8 cellular contexts compared by ENCODE assay signal in genomic region chr16:1983544-1984346, GRCh38. TPM values are rescaled to one million over a fixed set of nuclear protein-coding genes. Genes with fewer than 3 reads are reported as not detected.
A peak's percentile ranks its signal among the peaks of the same experiment; 100 is the strongest.
DNase-seq lines count a peak whose midpoint lies in the region; ATAC-seq and TF ChIP-seq lines count a peak whose summit lies in the region.

TSS of gene GFER (plus strand) at chr16:1984193. CDS start at chr16:1984219, 26 bp downstream.

- peaks cover 24% of the 10 kb centered on the region for H3K4me1 ChIP-seq in DND-41 (ENCODE audit: insufficient read depth, low read length)
- H3K4me1 ChIP-seq in HUES6 (ENCODE audit: control insufficient read depth, insufficient read depth, low read length): peaks cover 34% of the 10 kb centered on the region
- H3K4me1 ChIP-seq in OCI-LY1 (ENCODE audit: insufficient read depth, low read length, severe bottlenecking): peaks cover 22% of the 10 kb centered on the region
- peaks cover 34 to 78% (median 38%) of the 10 kb centered on the region in 3 donors for H3K4me1 ChIP-seq in esophagus squamous epithelium
- peaks cover 63% of the 10 kb centered on the region for H3K4me1 ChIP-seq in mucosa of stomach (ENCODE audit: control insufficient read depth, insufficient read depth, low read length)
- H3K4me1 ChIP-seq in subcutaneous abdominal adipose tissue (ENCODE audit: control insufficient read depth in 5 of 5, insufficient read depth in 5 of 5, low read length in 5 of 5): peaks cover 5 to 34% (median 24%) of the 10 kb centered on the region in 5 donors

- peak in 2 of 4 donors; percentile 54 to 75 for TF ChIP-seq POLR2A in esophagus squamous epithelium (IDR thresholded peaks at IDR 0.05)

- H3K79me2 ChIP-seq in DND-41 (ENCODE audit: insufficient read depth, low read length) (peaks cover 18% of the 10 kb centered on the region), OCI-LY1 (ENCODE audit: insufficient read depth, low read length) (no peaks in the 10 kb centered on the region)

- peak; percentile 71 for ATAC-seq in DND-41 (ENCODE audit: insufficient read depth, low read depth)
- ATAC-seq in GM21515 (IDR thresholded peaks at IDR 0.05; ENCODE audit: unreplicated experiment): peak; percentile 66
- ATAC-seq in activated T-cell treated with anti-CD3 and anti-CD28 coated beads, Interleukin-2, amount 50 U/mL, for 72 hours (replicated peaks in 1 of 2): peak; percentile 85 to 91

- peak within 1 kb of the TSS; percentile 99 for H2AFZ ChIP-seq in DND-41 (ENCODE audit: low read depth, low read length)
- H2AFZ ChIP-seq in OCI-LY1 (ENCODE audit: low read length): no peak within 1 kb of the TSS

- peaks cover 21% of the 10 kb centered on the region for H3K36me3 ChIP-seq in DND-41 (ENCODE audit: insufficient read depth, low read length)
- H3K36me3 ChIP-seq in HUES6 (ENCODE audit: control insufficient read depth, insufficient read depth, low read length): peaks cover 15% of the 10 kb centered on the region
- H3K36me3 ChIP-seq in OCI-LY1 (ENCODE audit: insufficient read depth, low read length): peaks cover 15% of the 10 kb centered on the region
- H3K36me3 ChIP-seq in esophagus squamous epithelium: peaks cover under 1 to 21% (median 3%) of the 10 kb centered on the region in 3 donors
- H3K36me3 ChIP-seq in mucosa of stomach (ENCODE audit: control insufficient read depth, insufficient read depth, low read length): no peaks in the 10 kb centered on the region
- H3K36me3 ChIP-seq in subcutaneous abdominal adipose tissue (ENCODE audit: control insufficient read depth in 5 of 5, insufficient read depth in 5 of 5, low read length in 5 of 5): peaks cover 0 to 22% (median 18%) of the 10 kb centered on the region in 5 donors

- TF ChIP-seq CTCF in DND-41 (IDR thresholded peaks at IDR 0.05; ENCODE audit: borderline replicate concordance, extremely low read depth, low read length, poor library complexity, severe bottlenecking) (peak; percentile 49), OCI-LY1 (IDR thresholded peaks at IDR 0.05; ENCODE audit: low read length) (peak; percentile 33; the same call in 1 of the 2 replicates), esophagus squamous epithelium (IDR thresholded peaks at IDR 0.05) (peak in 1 of 6 experiments; percentile 9)

- peak within 1 kb of the TSS; percentile 93 for H3K9ac ChIP-seq in DND-41 (ENCODE audit: low read depth, low read length)
- peak within 1 kb of the TSS; percentile 87 for H3K9ac ChIP-seq in HUES6 (ENCODE audit: low read length)
- peak within 1 kb of the TSS; percentile 66 for H3K9ac ChIP-seq in OCI-LY1 (ENCODE audit: low read length)
- H3K9ac ChIP-seq in mucosa of stomach (ENCODE audit: low read length): peak within 1 kb of the TSS; percentile 82
- H3K9ac ChIP-seq in subcutaneous abdominal adipose tissue (ENCODE audit: low read length in 5 of 5): peak within 1 kb of the TSS in 4 of 5 donors; percentile 42 to 79 (median 67)

- peaks cover 32% of the 10 kb centered on the region for H3K4me1 Mint-ChIP-seq in activated T-cell treated with anti-CD3 and anti-CD28 coated beads, Interleukin-2, amount 50 U/mL, for 72 hours (ENCODE audit: low read depth)

- H3K27me3 Mint-ChIP-seq in activated T-cell treated with anti-CD3 and anti-CD28 coated beads, Interleukin-2, amount 50 U/mL, for 72 hours (ENCODE audit: low read depth): peaks cover 33% of the 10 kb centered on the region

- WGBS in esophagus squamous epithelium, 2 donors: 3% methylated on average over 15 of the region's 109 CpGs; no CpG with 5 or more reads in 1 of the 2 donors

- H4K20me1 ChIP-seq in DND-41 (ENCODE audit: insufficient read depth, low read length) (peaks cover 4% of the 10 kb centered on the region; the same call in 1 of the 2 replicates), OCI-LY1 (ENCODE audit: insufficient read depth, low read length) (no peaks in the 10 kb centered on the region)

- DNase-seq in DND-41 (peak; percentile 65), esophagus squamous epithelium (lab: John Stamatoyannopoulos, UW) (no peak)
- DNase-seq in activated T-cell treated with anti-CD3 and anti-CD28 coated beads, Interleukin-2, amount 50 U/mL, for 72 hours: peak; percentile 86 to 88

- H3K27ac Mint-ChIP-seq in activated T-cell treated with anti-CD3 and anti-CD28 coated beads, Interleukin-2, amount 50 U/mL, for 72 hours: no peak within 1 kb of the TSS

- intact Hi-C loops in esophagus squamous epithelium (cut with DNase I): no loop called here

- peaks cover 14% of the 10 kb centered on the region for H3K27me3 ChIP-seq in DND-41 (ENCODE audit: insufficient read depth, low read length, poor library complexity)
- peaks cover 51% of the 10 kb centered on the region for H3K27me3 ChIP-seq in HUES6 (ENCODE audit: control insufficient read depth, insufficient read depth, low read length)
- H3K27me3 ChIP-seq in OCI-LY1 (ENCODE audit: insufficient read depth, low read length): no peaks in the 10 kb centered on the region; the same call in 1 of the 2 replicates
- H3K27me3 ChIP-seq in esophagus squamous epithelium: peaks cover 0 to 65% (median 13%) of the 10 kb centered on the region in 4 donors
- peaks cover 37% of the 10 kb centered on the region for H3K27me3 ChIP-seq in mucosa of stomach (ENCODE audit: control insufficient read depth, insufficient read depth, low read length)
- H3K27me3 ChIP-seq in subcutaneous abdominal adipose tissue (ENCODE audit: control insufficient read depth in 5 of 5, insufficient read depth in 4 of 5, low read length in 5 of 5): peaks cover 20 to 40% (median 32%) of the 10 kb centered on the region in 5 donors

- H3K27ac ChIP-seq in DND-41 (ENCODE audit: low read length) (peak within 1 kb of the TSS; percentile 75), HUES6 (ENCODE audit: low read depth, low read length) (peak within 1 kb of the TSS; percentile 88), OCI-LY1 (ENCODE audit: low read depth, low read length, poor library complexity, severe bottlenecking) (no peak within 1 kb of the TSS), esophagus squamous epithelium (peak within 1 kb of the TSS; percentile 64 to 87 (median 76)), subcutaneous abdominal adipose tissue (ENCODE audit: low read depth, low read length) (peak within 1 kb of the TSS; percentile 30)

- H3K4me3 ChIP-seq in DND-41 (ENCODE audit: low read depth in 1 of 2, low read length in 2 of 2) (peak within 1 kb of the TSS; percentile 84 to 88), HUES6 (ENCODE audit: low read depth, low read length) (peak within 1 kb of the TSS; percentile 83), OCI-LY1 (ENCODE audit: low read depth, low read length, poor library complexity, severe bottlenecking) (peak within 1 kb of the TSS; percentile 66), esophagus squamous epithelium (peak within 1 kb of the TSS; percentile 66 to 86 (median 84)), mucosa of stomach (ENCODE audit: low read length) (peak within 1 kb of the TSS; percentile 60), subcutaneous abdominal adipose tissue (ENCODE audit: low read depth in 1 of 5, low read length in 5 of 5) (peak within 1 kb of the TSS; percentile 24 to 80 (median 70))

- H3K36me3 Mint-ChIP-seq in activated T-cell treated with anti-CD3 and anti-CD28 coated beads, Interleukin-2, amount 50 U/mL, for 72 hours (ENCODE audit: insufficient read depth in 2 of 2): peaks cover 0 to 4% of the 10 kb centered on the region in 2 donors

- peak within 1 kb of the TSS; percentile 100 for H3K4me2 ChIP-seq in DND-41 (ENCODE audit: insufficient read depth, low read length)
- H3K4me2 ChIP-seq in OCI-LY1 (ENCODE audit: low read length): peak within 1 kb of the TSS; percentile 87

- no peaks in the 10 kb centered on the region for H3K9me2 ChIP-seq in OCI-LY1 (ENCODE audit: low read depth, low read length)

- H3K4me3 Mint-ChIP-seq in activated T-cell treated with anti-CD3 and anti-CD28 coated beads, Interleukin-2, amount 50 U/mL, for 72 hours: peak within 1 kb of the TSS; percentile 85 to 89

- no peaks in the 10 kb centered on the region for H3K9me3 ChIP-seq in DND-41 (ENCODE audit: insufficient read depth, low read length, severe bottlenecking)
- no peaks in the 10 kb centered on the region for H3K9me3 ChIP-seq in HUES6 (ENCODE audit: control insufficient read depth, insufficient read depth, low read depth, low read length)
- H3K9me3 ChIP-seq in OCI-LY1 (ENCODE audit: low read length): no peaks in the 10 kb centered on the region
- no peaks in the 10 kb centered on the region for H3K9me3 ChIP-seq in esophagus squamous epithelium
- H3K9me3 ChIP-seq in mucosa of stomach (ENCODE audit: control insufficient read depth, low read length): no peaks in the 10 kb centered on the region
- no peaks in the 10 kb centered on the region for H3K9me3 ChIP-seq in subcutaneous abdominal adipose tissue (ENCODE audit: control insufficient read depth in 5 of 5, low read length in 5 of 5)

- no peaks in the 10 kb centered on the region for H3K9me3 Mint-ChIP-seq in activated T-cell treated with anti-CD3 and anti-CD28 coated beads, Interleukin-2, amount 50 U/mL, for 72 hours

- no peaks in the 10 kb centered on the region for H3F3A ChIP-seq in OCI-LY1 (ENCODE audit: insufficient read depth, low read length)

RNA-seq across cellular contexts. Expression of gene GFER, which starts in this region (rescaled TPM):
- total RNA-seq in activated T-cell treated with anti-CD3 and anti-CD28 coated beads, Interleukin-2, amount 50 U/mL, for 72 hours: 10 to 100 TPM; 41.4 to 49.3 TPM
- total RNA-seq in esophagus squamous epithelium: 10 to 100 TPM in 2 of 4 donors, 1 to 10 TPM in 2; 5.6 to 30.4 (median 13.6) TPM
